8 cellular contexts compared by ENCODE assay signal in genomic region chr11:23021287-23021863, GRCh38.
DNase-seq lines count a peak whose midpoint lies in the region; ATAC-seq, FAIRE-seq and TF ChIP-seq lines count a peak whose summit lies in the region.

No MANE protein-coding gene starts in this region.

- CTCF ChIA-PET in AG04450 (lab: Charles Lee), result interaction anchor here (0.5 to 2.7 kb wide), 36 partner anchors 9 to 1914 kb away, joined by 3 to 17 read pairs (median 4); no protein-coding TSS in a partner anchor

- H3K4me2 ChIP-seq in OCI-LY1 (ENCODE audit: low read length), result no peak overlapping the region

- H3K27me3 ChIP-seq in AG04450 (ENCODE audit: control insufficient read depth, insufficient read depth, low read length) (no peaks in the 10 kb centered on the region), OCI-LY1 (ENCODE audit: insufficient read depth, low read length) (no peaks in the 10 kb centered on the region), psoas muscle (ENCODE audit: insufficient read depth in 3 of 3, low read length in 2 of 3) (no peaks in the 10 kb centered on the region)

- no peak overlapping the region for H2AFZ ChIP-seq in OCI-LY1 (ENCODE audit: low read length)

- FAIRE-seq in GM12892 (lab: Jason Lieb, UNC), result peak; percentile 9

- no peak for TF ChIP-seq POLR2A in GM12892 (IDR thresholded peaks at IDR 0.05; ENCODE audit: low read depth, low read length)

- no peaks in the 10 kb centered on the region for H3K79me2 ChIP-seq in OCI-LY1 (ENCODE audit: insufficient read depth, low read length)

- H3K4me3 ChIP-seq in AG04450 (ENCODE audit: low read depth, low read length) (no peak overlapping the region), OCI-LY1 (ENCODE audit: low read depth, low read length, poor library complexity, severe bottlenecking) (no peak overlapping the region), fibroblast of the aortic adventitia (ENCODE audit: low read depth, low read length) (no peak overlapping the region), psoas muscle (no peak overlapping the region)

- H3K9me3 ChIP-seq in AG04450 (ENCODE audit: control insufficient read depth, insufficient read depth, low read length) (no peaks in the 10 kb centered on the region), OCI-LY1 (ENCODE audit: low read length) (no peaks in the 10 kb centered on the region), psoas muscle (no peaks in the 10 kb centered on the region)

- no peaks in the 10 kb centered on the region for H3K9me2 ChIP-seq in OCI-LY1 (ENCODE audit: low read depth, low read length)

- POLR2A ChIA-PET in AG04450 (lab: Yijun Ruan, JAX), result no interaction called here

- H3K4me1 ChIP-seq in OCI-LY1 (ENCODE audit: insufficient read depth, low read length, severe bottlenecking) (no peaks in the 10 kb centered on the region), psoas muscle (no peaks in the 10 kb centered on the region)

- intact Hi-C loops in psoas muscle (cut with DNase I), result no loop called here

- no peaks in the 10 kb centered on the region for H4K20me1 ChIP-seq in OCI-LY1 (ENCODE audit: insufficient read depth, low read length)

- H3K27ac ChIP-seq in AG04450 (ENCODE audit: low read depth, low read length) (no peak overlapping the region), OCI-LY1 (ENCODE audit: low read depth, low read length, poor library complexity, severe bottlenecking) (no peak overlapping the region), psoas muscle (no peak overlapping the region)

- TF ChIP-seq CTCF in AG04450 (IDR thresholded peaks at IDR 0.05; ENCODE audit: low read depth, low read length), result peak; percentile 86
- TF ChIP-seq CTCF in OCI-LY1 (IDR thresholded peaks at IDR 0.05; ENCODE audit: low read length), result peak; percentile 80
- peak; percentile 51 for TF ChIP-seq CTCF in fibroblast of the aortic adventitia (IDR thresholded peaks at IDR 0.05; ENCODE audit: insufficient read depth, low read length)
- TF ChIP-seq CTCF in psoas muscle (IDR thresholded peaks at IDR 0.05), result peak; percentile 15

- no peak overlapping the region for H3K9ac ChIP-seq in OCI-LY1 (ENCODE audit: low read length)

- no peaks in the 10 kb centered on the region for H3F3A ChIP-seq in OCI-LY1 (ENCODE audit: insufficient read depth, low read length)

- ATAC-seq in HG02885 (IDR thresholded peaks at IDR 0.05; ENCODE audit: poor library complexity, unreplicated experiment), result peak; percentile 57
- no peak for ATAC-seq in psoas muscle

- no peaks in the 10 kb centered on the region for H3K36me3 ChIP-seq in OCI-LY1 (ENCODE audit: insufficient read depth, low read length)
- no peaks in the 10 kb centered on the region for H3K36me3 ChIP-seq in psoas muscle (ENCODE audit: insufficient read depth in 1 of 2, low read depth in 1 of 2)

- DNase-seq in AG04450 (ENCODE audit: low read depth, low spot score) (peak; percentile 21), GM12892 (ENCODE audit: insufficient read length) (no peak), fibroblast of the aortic adventitia (ENCODE audit: low read depth) (peak; percentile 18), psoas muscle (no peak), UCSD-AML1 (lab: John Stamatoyannopoulos, UW; ENCODE audit: unreplicated experiment) (no peak)
- DNase-seq in stimulated activated CD4-positive, alpha-beta T cell treated with anti-CD3 and anti-CD28 coated beads, Interleukin-4, amount 100 ng/mL, for 24 hours, result no peak

- WGBS in psoas muscle, 3 donors, result 24 to 49% (median 30%) methylated on average over 4 of the region's 4 CpGs

Comparison
In these comparisons a context has a peak if more than half of its experiments do, and no peak if none do; other contexts are left out.
1. DNase-seq: peak in AG04450 (single experiment) and fibroblast of the aortic adventitia (single experiment); none in GM12892 (single experiment), psoas muscle (0 of 2), stimulated activated CD4-positive, alpha-beta T cell treated with anti-CD3 and anti-CD28 coated beads, Interleukin-4, amount 100 ng/mL, for 24 hours (single experiment) and UCSD-AML1 (single experiment).
2. CTCF ChIP-seq: peak in every context shown above with its lines; median percentile 86 in AG04450; 80 in OCI-LY1; 51 in fibroblast of the aortic adventitia; 15 in psoas muscle.